In the genomic region with DNA sequence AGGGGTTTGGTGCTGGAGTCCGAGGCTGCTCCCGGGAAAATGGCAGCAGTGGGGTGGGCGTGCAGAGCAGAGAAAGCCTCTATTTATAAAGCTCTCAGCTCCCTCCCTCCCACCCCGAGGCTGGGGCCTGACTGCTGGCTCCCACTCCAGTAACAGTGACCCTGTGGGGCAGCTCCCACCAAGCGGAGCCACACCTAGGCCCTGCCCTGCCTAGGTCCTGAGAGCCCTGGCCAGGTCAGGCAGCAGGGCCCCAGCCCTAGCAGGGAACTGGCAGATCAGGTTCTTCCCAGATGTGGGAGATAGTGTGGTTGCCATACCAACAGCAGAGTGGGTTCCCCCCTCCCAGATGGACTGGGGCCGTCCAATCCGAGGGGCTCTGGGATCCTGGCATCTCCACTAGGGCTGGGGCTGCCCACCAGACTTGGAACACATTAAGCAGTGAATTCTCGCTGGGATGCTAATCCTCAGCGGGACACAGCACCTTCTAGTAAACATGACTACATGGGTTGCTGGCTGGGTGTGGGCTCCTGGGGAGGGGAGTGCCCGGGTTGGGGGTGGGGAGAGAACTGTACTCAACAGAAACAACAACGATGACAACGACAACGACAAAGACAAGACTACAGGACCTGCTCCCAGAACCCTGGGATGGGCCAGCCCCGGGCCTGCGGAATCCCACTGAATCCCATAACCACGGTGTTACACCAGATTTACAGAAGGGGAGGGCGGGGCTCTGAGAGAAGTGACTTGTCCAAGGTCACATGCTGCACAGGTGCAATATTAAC, we compare ENCODE assay signal across 8 cellular contexts. TPM values are rescaled to one million over a fixed set of nuclear protein-coding genes. Genes with fewer than 3 reads are reported as not detected.
DNase-seq lines count a peak whose midpoint lies in the region; ATAC-seq, FAIRE-seq and TF ChIP-seq lines count a peak whose summit lies in the region.

No MANE protein-coding gene starts in this region.

- H2BK5ac ChIP-seq in H1 (ENCODE audit: low read depth, low read length): no peak overlapping the region

- no peaks in the 10 kb centered on the region for H3F3A ChIP-seq in OCI-LY1 (ENCODE audit: insufficient read depth, low read length)

- H4K8ac ChIP-seq in H1 (ENCODE audit: extremely low read depth, insufficient read depth, low read length): 0 out of 2 replicates have a peak overlapping the region, but pooled peaks have one; percentile 95

- H2BK15ac ChIP-seq in H1 (ENCODE audit: low read length): no peak overlapping the region

- H2AFZ ChIP-seq in OCI-LY1 (ENCODE audit: low read length): no peak overlapping the region
- H2AFZ ChIP-seq in H1 (ENCODE audit: low read length): no peak overlapping the region

- H3K9me3 ChIP-seq in OCI-LY1 (ENCODE audit: low read length) (no peaks in the 10 kb centered on the region), H1 (ENCODE audit: insufficient read depth in 2 of 2, low read depth in 1 of 2, low read length in 1 of 2) (no peaks in the 10 kb centered on the region)

- H3K4me1 ChIP-seq in OCI-LY1 (ENCODE audit: insufficient read depth, low read length, severe bottlenecking): peaks cover 56% of the 10 kb centered on the region
- H3K4me1 ChIP-seq in H1 (replicated peaks in 1 of 4; ENCODE audit: control insufficient read depth in 3 of 4, insufficient read depth in 4 of 4, low read length in 3 of 4): peaks cover 0 to 18% (median 11%) of the 10 kb centered on the region in 4 experiments; a peak in 6 of 7 replicates

- no peak overlapping the region for H2BK120ac ChIP-seq in H1 (replicated peaks; ENCODE audit: low read depth, low read length)

- TF ChIP-seq POLR2A in H1 (IDR thresholded peaks at IDR 0.05; ENCODE audit: control extremely low read depth in 1 of 2, low read depth in 2 of 2, low read length in 2 of 2): 0 out of 3 replicates have a peak, but pooled peaks of 1 of the 2 experiments have one; percentile 36

- H2AK5ac ChIP-seq in H1 (ENCODE audit: low read depth, low read length): 0 out of 2 replicates have a peak overlapping the region, but pooled peaks have one; percentile 24

- no peak overlapping the region for H2BK20ac ChIP-seq in H1 (ENCODE audit: low read length)

- no peaks in the 10 kb centered on the region for H4K20me1 ChIP-seq in OCI-LY1 (ENCODE audit: insufficient read depth, low read length)
- peaks cover 7 to 19% of the 10 kb centered on the region in 2 experiments for H4K20me1 ChIP-seq in H1 (replicated peaks in 1 of 2; ENCODE audit: control insufficient read depth in 1 of 2, insufficient read depth in 2 of 2, low read length in 2 of 2)

- H4K5ac ChIP-seq in H1 (ENCODE audit: insufficient read length, low read depth, low read length): no peak overlapping the region

- peaks cover 12% of the 10 kb centered on the region; the same call in 1 of the 2 replicates for H3K79me2 ChIP-seq in OCI-LY1 (ENCODE audit: insufficient read depth, low read length)
- H3K79me2 ChIP-seq in H1 (ENCODE audit: control insufficient read depth in 1 of 2, insufficient read depth in 2 of 2, low read length in 2 of 2): peaks cover 2 to 35% of the 10 kb centered on the region in 2 experiments; a peak in 3 of 4 replicates

- H3K27me3 ChIP-seq in OCI-LY1 (ENCODE audit: insufficient read depth, low read length) (no peaks in the 10 kb centered on the region), H1 (replicated peaks in 1 of 4; ENCODE audit: control insufficient read depth in 3 of 4, extremely low read depth in 1 of 4, insufficient read depth in 3 of 4, low read length in 3 of 4) (no peaks in the 10 kb centered on the region)

- H3K27ac ChIP-seq in OCI-LY1 (ENCODE audit: low read depth, low read length, poor library complexity, severe bottlenecking) (peak overlapping the region; percentile 51), H1 (ENCODE audit: low read depth, low read length) (peak overlapping the region; percentile 32; the same call in 1 of the 2 replicates)

- no peaks in the 10 kb centered on the region for H3K9me3 Mint-ChIP-seq in neural crest cell

- POLR2A ChIA-PET in H1 (lab: Charles Lee; ENCODE audit: partially characterized antibody): interaction anchor here (1.0 kb wide), 1 partner anchor 24 kb away, joined by 3 read pairs; no protein-coding TSS in a partner anchor

- H3K14ac ChIP-seq in H1 (ENCODE audit: insufficient read length): no peak overlapping the region

- 69% methylated on average over 16 of the region's 17 CpGs; no CpG with 5 or more reads in 1 of the 2 experiments for WGBS in H1 (ENCODE audit: extremely low coverage in 1 of 2, insufficient coverage in 1 of 2, insufficient read length in 1 of 2, insufficient replicate concordance in 2 of 2, low coverage in 1 of 2, low lambda C conversion rate in 2 of 2, missing lambda C conversion rate in 1 of 2), 2 experiments

- FAIRE-seq in H1 (lab: Jason Lieb, UNC): no peak

- DNase-seq in NCI-H146 (lab: John Stamatoyannopoulos, UW) (peak; percentile 17), NCI-H146 treated with DMSO at 0.1 percent for 48 hours (lab: John Stamatoyannopoulos, UW; ENCODE audit: unreplicated experiment) (no peak), H1 (ENCODE audit: low read depth in 1 of 2, low spot score in 2 of 2) (no peak), neural crest cell (ENCODE audit: low read depth, low spot score) (no peak), NCI-H1694 treated with DMSO at 0.1 percent for 48 hours (lab: John Stamatoyannopoulos, UW) (no peak)

- H3K9ac ChIP-seq in OCI-LY1 (ENCODE audit: low read length): peak overlapping the region; percentile 95
- H3K9ac ChIP-seq in H1 (replicated peaks in 1 of 4; ENCODE audit: extremely low read depth in 1 of 4, low read depth in 3 of 4, low read length in 3 of 4): no peak overlapping the region; a peak in 1 of 7 replicates

- ATAC-seq in GM21423 (IDR thresholded peaks at IDR 0.05; ENCODE audit: unreplicated experiment) (no peak), GM21367 (IDR thresholded peaks at IDR 0.05; ENCODE audit: unreplicated experiment) (no peak)

- no peaks in the 10 kb centered on the region for H3K27me3 Mint-ChIP-seq in neural crest cell (ENCODE audit: low read depth)

- H4K91ac ChIP-seq in H1 (replicated peaks; ENCODE audit: insufficient read length, low read length): no peak overlapping the region

- H3K23ac ChIP-seq in H1 (ENCODE audit: insufficient read length): no peak overlapping the region

- peak overlapping the region; percentile 90 for H3K4me2 ChIP-seq in OCI-LY1 (ENCODE audit: low read length)
- H3K4me2 ChIP-seq in H1 (ENCODE audit: insufficient read depth in 1 of 2, low read depth in 2 of 2, low read length in 2 of 2): peak overlapping the region; percentile 65 to 79

- H3K36me3 Mint-ChIP-seq in neural crest cell (ENCODE audit: low read depth): no peaks in the 10 kb centered on the region

- CTCF ChIA-PET in H1 (lab: Charles Lee; ENCODE audit: partially characterized antibody): interaction anchor here (1.5 kb wide), 1 partner anchor 72 kb away, joined by 4 read pairs; no protein-coding TSS in a partner anchor

- H3K9me2 ChIP-seq in OCI-LY1 (ENCODE audit: low read depth, low read length): no peaks in the 10 kb centered on the region

- peaks cover 7% of the 10 kb centered on the region for H3K23me2 ChIP-seq in H1 (ENCODE audit: low read depth, low read length)

- H3K4me3 Mint-ChIP-seq in neural crest cell: peak overlapping the region; percentile 87

- H3K56ac ChIP-seq in H1 (replicated peaks; ENCODE audit: insufficient read length, low read depth, low read length): peak overlapping the region; percentile 47

- peak overlapping the region; percentile 72 for H3K4ac ChIP-seq in H1 (replicated peaks; ENCODE audit: insufficient read length, low read depth, low read length)

- TF ChIP-seq EP300 in H1 (IDR thresholded peaks at IDR 0.05; ENCODE audit: borderline replicate concordance in 1 of 2, low read depth in 2 of 2, low read length in 2 of 2): no peak

- TF ChIP-seq RAD21 in H1 (IDR thresholded peaks at IDR 0.05 in 1 of 2, conservative IDR thresholded peaks at IDR 0.05 in 1 of 2; ENCODE audit: low read depth in 2 of 2, low read length in 2 of 2): no peak

- peaks cover 7% of the 10 kb centered on the region; the same call in 1 of the 2 replicates for H3K79me1 ChIP-seq in H1 (ENCODE audit: low read depth, low read length)

- no peak overlapping the region for H3K18ac ChIP-seq in H1 (ENCODE audit: extremely low read depth, low read length)

- peaks cover 44% of the 10 kb centered on the region for H3K4me1 Mint-ChIP-seq in neural crest cell

- H3K36me3 ChIP-seq in OCI-LY1 (ENCODE audit: insufficient read depth, low read length) (no peaks in the 10 kb centered on the region), H1 (ENCODE audit: control insufficient read depth in 2 of 4, insufficient read depth in 4 of 4, low read length in 3 of 4) (no peaks in the 10 kb centered on the region)

- H2BK12ac ChIP-seq in H1 (ENCODE audit: low read depth, low read length): 0 out of 2 replicates have a peak overlapping the region, but pooled peaks have one; percentile 27

- peak overlapping the region; percentile 87 for H3K27ac Mint-ChIP-seq in neural crest cell (ENCODE audit: unreplicated experiment)

- H3K4me3 ChIP-seq in OCI-LY1 (ENCODE audit: low read depth, low read length, poor library complexity, severe bottlenecking) (peak overlapping the region; percentile 91), H1 (ENCODE audit: extremely low read depth in 1 of 4, insufficient read depth in 2 of 4, low read depth in 3 of 4, low read length in 4 of 4) (peak overlapping the region; percentile 61 to 75 (median 65); a peak in 6 of 8 replicates)

- no peak for TF ChIP-seq CTCF in OCI-LY1 (IDR thresholded peaks at IDR 0.05; ENCODE audit: low read length)
- no peak for TF ChIP-seq CTCF in H1 (IDR thresholded peaks at IDR 0.05; ENCODE audit: control extremely low read depth in 1 of 3, insufficient read depth in 1 of 3, low read depth in 1 of 3, low read length in 3 of 3)
- no peak for TF ChIP-seq CTCF in neural crest cell (conservative IDR thresholded peaks at IDR 0.05)

RNA-seq across cellular contexts. Expression of a gene that starts 1.5 kb away (rescaled TPM):
- 52.7 and 54.9 TPM in 2 replicates for total RNA-seq in H1 (2021; fragmentation: NEBNext Ultra II Directional; extraction: Animal tissue kit (Norgen Biotek cat#: 25700))
- polyA plus RNA-seq in H1 (2011; rRNA removed): 79.9 and 95.9 TPM in 2 replicates
- 70.3 TPM for polyA plus RNA-seq in H1 (2011; cell fraction: cytosol; rRNA removed)
- polyA plus RNA-seq in H1 (2011; cell fraction: nucleus; rRNA removed): 212 TPM
- polyA plus RNA-seq in H1 (2012, experiment 1 of 2): 30.6 to 57.9 TPM (median 53.7 TPM) in 4 replicates
- 34.8 TPM for polyA plus RNA-seq in H1 (2012, experiment 2 of 2)
- polyA plus RNA-seq in H1 (2013, experiment 1 of 2): 32.9 TPM
- 31.8 TPM for polyA plus RNA-seq in H1 (2013, experiment 2 of 2)
- polyA minus RNA-seq in H1 (2011; rRNA and poly(A)+ RNA removed): 25.4 and 33.3 TPM in 2 replicates
- 31.9 TPM for polyA minus RNA-seq in H1 (2011; cell fraction: cytosol; rRNA and poly(A)+ RNA removed)
- 44.1 TPM for polyA minus RNA-seq in H1 (2011; cell fraction: nucleus; rRNA and poly(A)+ RNA removed)
- total RNA-seq in neural crest cell: 71.7 and 76.1 TPM in 2 replicates

RNA-seq across cellular contexts. Expression of a gene that starts 9.8 kb away (rescaled TPM):
- total RNA-seq in H1 (2021; fragmentation: NEBNext Ultra II Directional; extraction: Animal tissue kit (Norgen Biotek cat#: 25700)): 30.9 and 39.0 TPM in 2 replicates
- polyA plus RNA-seq in H1 (2011; rRNA removed): 24.6 and 36.6 TPM in 2 replicates
- 31.0 TPM for polyA plus RNA-seq in H1 (2011; cell fraction: cytosol; rRNA removed)
- 271 TPM for polyA plus RNA-seq in H1 (2011; cell fraction: nucleus; rRNA removed)
- 23.6 to 37.7 TPM (median 30.3 TPM) in 4 replicates for polyA plus RNA-seq in H1 (2012, experiment 1 of 2)
- 23.7 TPM for polyA plus RNA-seq in H1 (2012, experiment 2 of 2)
- 18.7 TPM for polyA plus RNA-seq in H1 (2013, experiment 1 of 2)
- polyA plus RNA-seq in H1 (2013, experiment 2 of 2): 16.5 TPM
- polyA minus RNA-seq in H1 (2011; rRNA and poly(A)+ RNA removed): 11.5 and 21.2 TPM in 2 replicates
- polyA minus RNA-seq in H1 (2011; cell fraction: cytosol; rRNA and poly(A)+ RNA removed): 8.1 TPM
- polyA minus RNA-seq in H1 (2011; cell fraction: nucleus; rRNA and poly(A)+ RNA removed): 51.4 TPM
- total RNA-seq in neural crest cell: 34.4 and 38.3 TPM in 2 replicates

RNA-seq across cellular contexts. Expression of a gene that starts 54.3 kb away (rescaled TPM):
- 36.0 and 38.8 TPM in 2 replicates for total RNA-seq in H1 (2021; fragmentation: NEBNext Ultra II Directional; extraction: Animal tissue kit (Norgen Biotek cat#: 25700))
- polyA plus RNA-seq in H1 (2011; rRNA removed): 45.3 and 56.0 TPM in 2 replicates
- polyA plus RNA-seq in H1 (2011; cell fraction: cytosol; rRNA removed): 43.8 TPM
- polyA plus RNA-seq in H1 (2011; cell fraction: nucleus; rRNA removed): 56.1 TPM
- polyA plus RNA-seq in H1 (2012, experiment 1 of 2): 20.0 to 27.5 TPM (median 25.5 TPM) in 4 replicates
- polyA plus RNA-seq in H1 (2012, experiment 2 of 2): 37.9 TPM
- 52.3 TPM for polyA plus RNA-seq in H1 (2013, experiment 1 of 2)
- polyA plus RNA-seq in H1 (2013, experiment 2 of 2): 56.7 TPM
- polyA minus RNA-seq in H1 (2011; rRNA and poly(A)+ RNA removed): 34.8 and 38.2 TPM in 2 replicates
- polyA minus RNA-seq in H1 (2011; cell fraction: cytosol; rRNA and poly(A)+ RNA removed): 15.0 TPM
- 17.3 TPM for polyA minus RNA-seq in H1 (2011; cell fraction: nucleus; rRNA and poly(A)+ RNA removed)
- 43.1 and 43.9 TPM in 2 replicates for total RNA-seq in neural crest cell
